Comparison of ENCODE assay signal across 15 cellular contexts in genomic region chr6:112205521-112206458, GRCh38. TPM values are rescaled to one million over a fixed set of nuclear protein-coding genes. Genes with fewer than 3 reads are reported as not detected.
DNase-seq lines count a peak whose midpoint lies in the region; ATAC-seq and TF ChIP-seq lines count a peak whose summit lies in the region.
"Had no signal": no experiment of that assay in that cellular context is flagged by ENCODE, and none has a peak within 500 bp of the region (broad histone marks: within the 10 kb centered on the region; RNA-seq: fewer than 3 reads in every experiment).

No MANE protein-coding gene starts in this region.

- peaks cover 4% of the 10 kb centered on the region; the same call in 1 of the 2 replicates for H3K9me1 ChIP-seq in IMR-90 (ENCODE audit: insufficient read depth, low read length)

- H3K9me3 Mint-ChIP-seq in activated T-cell treated with anti-CD3 and anti-CD28 coated beads, Interleukin-2, amount 50 U/mL, for 4 hours, result no peaks in the 10 kb centered on the region
- H3K9me3 Mint-ChIP-seq: activated T-helper 17 cell treated with anti-CD3 and anti-CD28 coated beads, Interleukin-2, amount 50 U/mL, for 72 hours had no signal

- H3K36me3 ChIP-seq in A673 (ENCODE audit: insufficient read depth, low read length, poor library complexity, severe bottlenecking) (no peaks in the 10 kb centered on the region), IMR-90 (ENCODE audit: control insufficient read depth, insufficient read depth, low read length) (peaks cover 22% of the 10 kb centered on the region)
- H3K36me3 ChIP-seq: SJSA1 had no signal

- no TSS peak for BruUV-seq in A673 (replicated peaks; lab: Mats Ljungman, UMichigan)
- BruUV-seq in IMR-90 (replicated peaks; lab: Mats Ljungman, UMichigan), result no TSS peak

- ATAC-seq in IMR-90 (ENCODE audit: low read depth), result no peak; the same call in 1 of the 2 replicates
- ATAC-seq in activated T-cell treated with anti-CD3 and anti-CD28 coated beads, Interleukin-2, amount 50 U/mL, for 4 hours, result no peak
- ATAC-seq: activated T-helper 17 cell treated with anti-CD3 and anti-CD28 coated beads, Interleukin-2, amount 50 U/mL, for 72 hours; K562 had no signal

- peaks cover 15% of the 10 kb centered on the region for H3K4me1 ChIP-seq in A673 (ENCODE audit: insufficient read depth, low read length, poor library complexity, severe bottlenecking)
- peaks cover 18% of the 10 kb centered on the region for H3K4me1 ChIP-seq in IMR-90 (ENCODE audit: control insufficient read depth, insufficient read depth, low read length)

- H3K36me3 Mint-ChIP-seq in activated T-cell treated with anti-CD3 and anti-CD28 coated beads, Interleukin-2, amount 50 U/mL, for 4 hours (ENCODE audit: insufficient read depth), result no peaks in the 10 kb centered on the region

- H4K20me1 ChIP-seq in IMR-90 (ENCODE audit: insufficient read depth, low read length), result no peaks in the 10 kb centered on the region

- TF ChIP-seq POLR2A in IMR-90 (IDR thresholded peaks at IDR 0.05; ENCODE audit: low read depth, low read length), result no peak

- H2AK9ac ChIP-seq in IMR-90 (replicated peaks; ENCODE audit: low read depth, low read length, poor library complexity), result no peak overlapping the region

- H3K27me3 ChIP-seq in A673 (replicated peaks; ENCODE audit: insufficient read depth, low read depth, low read length, poor library complexity) (no peaks in the 10 kb centered on the region), IMR-90 (ENCODE audit: control insufficient read depth, insufficient read depth, low read length) (no peaks in the 10 kb centered on the region)
- H3K27me3 ChIP-seq: SJSA1 had no signal

- H4K8ac ChIP-seq in IMR-90 (ENCODE audit: low read depth in 2 of 2, low read length in 2 of 2), result peak overlapping the region; percentile 30 to 70; a peak in 3 of 4 replicates

- no peak for TF ChIP-seq RAD21 in IMR-90 (IDR thresholded peaks at IDR 0.05; ENCODE audit: low read length)

- peak overlapping the region; percentile 41 for H2AK5ac ChIP-seq in IMR-90 (ENCODE audit: low read depth, low read length)

- H2BK120ac ChIP-seq in IMR-90 (ENCODE audit: low read depth, low read length), result peak overlapping the region; percentile 70

- peak overlapping the region; percentile 82 for H2BK20ac ChIP-seq in IMR-90 (ENCODE audit: low read depth, low read length)

- H3K4ac ChIP-seq in IMR-90 (ENCODE audit: low read depth, low read length), result peak overlapping the region; percentile 76

- no peaks in the 10 kb centered on the region for H3K4me1 Mint-ChIP-seq in activated T-cell treated with anti-CD3 and anti-CD28 coated beads, Interleukin-2, amount 50 U/mL, for 4 hours (ENCODE audit: low read depth)
- H3K4me1 Mint-ChIP-seq: activated T-helper 17 cell treated with anti-CD3 and anti-CD28 coated beads, Interleukin-2, amount 50 U/mL, for 72 hours had no signal

- no peaks in the 10 kb centered on the region for H3K9me3 ChIP-seq in A673 (ENCODE audit: low read depth, low read length, poor library complexity, severe bottlenecking)
- H3K9me3 ChIP-seq in IMR-90 (ENCODE audit: control insufficient read depth, insufficient read depth, low read length), result no peaks in the 10 kb centered on the region
- H3K9me3 ChIP-seq: SJSA1 had no signal

- 90% methylated on average over 2 of the region's 5 CpGs; no CpG with 5 or more reads in 1 of the 2 experiments for WGBS in IMR-90 (ENCODE audit: extremely low coverage in 2 of 2, insufficient read length in 1 of 2), 2 experiments

- H4K91ac ChIP-seq in IMR-90 (ENCODE audit: insufficient read depth, low read depth, low read length), result peak overlapping the region; percentile 65

- peaks cover 30% of the 10 kb centered on the region for H3K27me3 Mint-ChIP-seq in activated T-cell treated with anti-CD3 and anti-CD28 coated beads, Interleukin-2, amount 50 U/mL, for 4 hours (ENCODE audit: low read depth)

- dilution Hi-C loops in IMR-90 (cut with HindIII; ENCODE audit: low sequenced_read_pairs, unreplicated experiment), result no loop called here

- peak overlapping the region; percentile 47; the same call in 1 of the 2 replicates for H3K23ac ChIP-seq in IMR-90 (ENCODE audit: low read depth, low read length)

- in situ Hi-C loops in IMR-90 (cut with MboI; ENCODE audit: low sequenced_read_pairs), result no loop called here

- no peak overlapping the region for H3K4me3 Mint-ChIP-seq in activated T-cell treated with anti-CD3 and anti-CD28 coated beads, Interleukin-2, amount 50 U/mL, for 4 hours
- H3K4me3 Mint-ChIP-seq: activated T-helper 17 cell treated with anti-CD3 and anti-CD28 coated beads, Interleukin-2, amount 50 U/mL, for 72 hours had no signal

- H3K4me3 ChIP-seq in A673 (ENCODE audit: low read depth, low read length, poor library complexity, severe bottlenecking), result no peak overlapping the region
- H3K4me3 ChIP-seq in IMR-90 (ENCODE audit: insufficient read depth, low read depth, low read length), result no peak overlapping the region
- H3K4me3 ChIP-seq in choroid plexus epithelial cell (ENCODE audit: low read depth, low read length), result no peak overlapping the region
- H3K4me3 ChIP-seq: K562, SJSA1 had no signal

- CTCF ChIA-PET in A673 (lab: Charles Lee) (no interaction called here), IMR-90 (lab: Yijun Ruan, JAX) (no interaction called here)

- peak overlapping the region; percentile 59 for H2BK15ac ChIP-seq in IMR-90 (ENCODE audit: low read depth, low read length)

- peak overlapping the region; percentile 99 for H2BK5ac ChIP-seq in IMR-90 (ENCODE audit: low read depth, low read length, poor library complexity, severe bottlenecking)

- peak overlapping the region; percentile 65; the same call in 1 of the 2 replicates for H4K5ac ChIP-seq in IMR-90 (ENCODE audit: low read depth, low read length)

- no peak overlapping the region for H3K9ac ChIP-seq in IMR-90 (ENCODE audit: low read depth, low read length)

- intact Hi-C loops in A673 (cut with micrococcal nuclease; ENCODE audit: unreplicated experiment), result no loop called here
- intact Hi-C loops in IMR-90 (cut with micrococcal nuclease), result no loop called here

- peak; percentile 58 for DNase-seq in A673 (ENCODE audit: low spot score)
- peak; percentile 45 for DNase-seq in IMR-90
- peak; percentile 65 for DNase-seq in choroid plexus epithelial cell (ENCODE audit: low read depth)
- peak; percentile 91 for DNase-seq in kidney tubule cell (ENCODE audit: low spot score)
- DNase-seq in activated T-cell treated with anti-CD3 and anti-CD28 coated beads, Interleukin-2, amount 50 U/mL, for 4 hours, result no peak
- DNase-seq in NCI-H2107 treated with DMSO at 0.1 percent for 48 hours (lab: John Stamatoyannopoulos, UW; ENCODE audit: unreplicated experiment), result no peak
- no peak for DNase-seq in DMS153 (lab: John Stamatoyannopoulos, UW)
- DNase-seq in NCI-H446 treated with DMSO at 0.1 percent for 48 hours (lab: John Stamatoyannopoulos, UW), result no peak
- DNase-seq: activated CD4-positive, alpha-beta T cell treated with anti-CD3 and anti-CD28 coated beads for 48 hours; hypothalamus; NCI-H2081 treated with DMSO at 0.1 percent for 48 hours; stimulated activated CD8-positive, alpha-beta memory T cell treated with anti-CD3 and anti-CD28 coated beads, Interleukin-4, amount 100 ng/mL, for 48 hours had no signal

- H3K14ac ChIP-seq in IMR-90 (replicated peaks; ENCODE audit: low read depth, low read length), result peak overlapping the region; percentile 51; the same call in 1 of the 2 replicates

- POLR2A ChIA-PET in A673 (lab: Charles Lee; ENCODE audit: low non-redundant PET) (no interaction called here), IMR-90 (lab: Charles Lee; ENCODE audit: unreplicated experiment) (no interaction called here)

- H3K18ac ChIP-seq in IMR-90 (ENCODE audit: low read depth, low read length), result peak overlapping the region; percentile 86; the same call in 1 of the 2 replicates

- H3K79me1 ChIP-seq in IMR-90 (ENCODE audit: low read depth in 1 of 2, low read length in 2 of 2), result no peaks in the 10 kb centered on the region

- H3K56ac ChIP-seq in IMR-90 (ENCODE audit: extremely low read depth, insufficient read depth, low read length), result peak overlapping the region; percentile 33; the same call in 1 of the 2 replicates

- H2AFZ ChIP-seq in IMR-90 (replicated peaks; ENCODE audit: low read length, poor library complexity), result no peak overlapping the region

- TF ChIP-seq CTCF in A673 (conservative IDR thresholded peaks at IDR 0.05; ENCODE audit: low read depth, low read length), result no peak
- TF ChIP-seq CTCF in IMR-90 (conservative IDR thresholded peaks at IDR 0.05; ENCODE audit: low read depth, low read length), result no peak
- TF ChIP-seq CTCF in choroid plexus epithelial cell (conservative IDR thresholded peaks at IDR 0.05; ENCODE audit: low read depth, low read length), result no peak

- no peak overlapping the region; the same call in 1 of the 2 replicates for H3K4me2 ChIP-seq in IMR-90 (ENCODE audit: low read depth, low read length)

- no peak overlapping the region for H3K27ac ChIP-seq in A673 (ENCODE audit: low read depth, low read length, poor library complexity, severe bottlenecking)
- H3K27ac ChIP-seq in IMR-90 (ENCODE audit: insufficient read depth, low read length), result peak overlapping the region; percentile 77
- H3K27ac ChIP-seq: SJSA1 had no signal

TF ChIP-seq in IMR-90, 13 proteins besides CTCF, POLR2A, EP300 and RAD21:
- TF ChIP-seq FOS (IDR thresholded peaks at IDR 0.05; ENCODE audit: low read depth, low read length), result no peak
- no peak for TF ChIP-seq MAFK (IDR thresholded peaks at IDR 0.05; ENCODE audit: low read depth, low read length)
- TF ChIP-seq MXI1 (IDR thresholded peaks at IDR 0.05; ENCODE audit: borderline replicate concordance, low read depth, low read length), result no peak
- TF ChIP-seq MAZ (IDR thresholded peaks at IDR 0.05; ENCODE audit: borderline replicate concordance, low read depth, low read length), result no peak
- TF ChIP-seq BHLHE40 (IDR thresholded peaks at IDR 0.05; ENCODE audit: low read depth, low read length), result no peak
- no peak for TF ChIP-seq RFX5 (IDR thresholded peaks at IDR 0.05; ENCODE audit: low read depth, low read length)

RNA-seq across cellular contexts. Expression of gene LAMA4, which starts 48.6 kb away (rescaled TPM):
- total RNA-seq in A673 (2021) (1.2 and 2.0 TPM in 2 replicates), IMR-90 (2012; rRNA removed) (29.7 and 35.8 TPM in 2 replicates)
- 28.9 and 33.9 TPM in 2 replicates for polyA plus RNA-seq in IMR-90 (2012; rRNA removed)
- polyA plus RNA-seq in IMR-90 (2012; cell fraction: cytosol; rRNA removed), result 51.0 and 61.1 TPM in 2 replicates
- 36.2 and 63.2 TPM in 2 replicates for polyA plus RNA-seq in IMR-90 (2012; cell fraction: nucleus; rRNA removed; ENCODE audit: low replicate concordance)
- under 1 TPM in 2 of 3 donors, not detected in 1; 0.30 to 0.34 TPM for total RNA-seq in activated T-cell treated with anti-CD3 and anti-CD28 coated beads, Interleukin-2, amount 50 U/mL, for 4 hours
- total RNA-seq: activated T-helper 17 cell treated with anti-CD3 and anti-CD28 coated beads, Interleukin-2, amount 50 U/mL, for 72 hours had no signal

Comparison
In these comparisons a context has a peak if more than half of its experiments do, and no peak if none do; other contexts are left out.
1. DNase-seq: peak in A673 (single experiment), IMR-90 (single experiment), choroid plexus epithelial cell (single experiment) and kidney tubule cell (single experiment); none in activated T-cell treated with anti-CD3 and anti-CD28 coated beads, Interleukin-2, amount 50 U/mL, for 4 hours (single experiment), NCI-H2107 treated with DMSO at 0.1 percent for 48 hours (single experiment), DMS153 (single experiment) and NCI-H446 treated with DMSO at 0.1 percent for 48 hours (single experiment).
2. RNA of gene LAMA4, which starts 48.6 kb away (total RNA-seq): 29.7 to 35.8 TPM in IMR-90; 1.2 to 2.0 TPM in A673 and 0.30 to 0.34 TPM in activated T-cell treated with anti-CD3 and anti-CD28 coated beads, Interleukin-2, amount 50 U/mL, for 4 hours; every median in the first group is over 10 times any median in the second.